Comparison of ENCODE assay signal across 8 cellular contexts in the genomic region with DNA sequence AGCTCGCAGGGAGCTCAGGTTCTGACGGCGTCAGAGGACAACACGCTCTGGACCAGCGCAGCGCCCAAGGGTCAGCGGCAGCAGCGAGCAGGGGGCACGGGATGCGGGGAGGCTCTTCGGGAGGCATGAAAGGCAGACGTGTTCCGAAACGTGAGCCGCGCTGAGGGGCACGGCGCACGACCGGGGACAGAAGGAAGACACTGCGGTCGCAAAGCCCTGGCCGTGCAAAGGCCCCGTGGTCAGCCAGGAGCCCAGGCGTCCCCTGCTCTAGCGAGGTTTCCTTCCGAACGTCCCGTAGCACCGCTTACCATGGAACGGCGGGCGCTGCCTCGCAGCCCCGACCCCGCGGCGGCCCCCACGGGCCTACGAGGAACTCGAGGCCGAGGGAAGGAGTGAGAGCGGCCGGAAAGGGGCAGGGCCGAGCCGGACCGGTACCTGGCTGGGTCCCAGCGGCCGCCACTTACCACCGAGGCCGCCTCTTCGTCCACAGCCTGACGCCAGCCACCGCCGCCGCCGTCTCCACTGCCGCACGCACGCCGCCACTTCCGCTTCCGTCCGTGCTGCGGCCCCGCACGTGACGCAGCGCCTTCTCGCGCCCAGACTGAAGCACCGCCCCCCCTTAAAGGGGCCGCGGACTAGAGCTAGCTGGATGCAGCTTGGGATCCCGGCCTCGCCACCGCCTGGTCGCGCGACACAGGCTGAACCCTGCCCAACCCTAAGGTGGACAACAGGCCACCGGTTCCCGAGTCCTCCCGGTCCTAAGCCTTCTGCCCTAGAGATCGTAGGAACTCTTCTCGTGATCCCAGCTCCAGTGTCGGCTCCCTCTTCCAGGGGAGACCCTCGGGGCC. TPM values are rescaled to one million over a fixed set of nuclear protein-coding genes. Genes with fewer than 3 reads are reported as not detected.
DNase-seq lines count a peak whose midpoint lies in the region; ATAC-seq, FAIRE-seq and TF ChIP-seq lines count a peak whose summit lies in the region.

No MANE protein-coding gene starts in this region.

- H3K27me3 ChIP-seq in right cardiac atrium (ENCODE audit: control insufficient read depth, insufficient read depth) (no peaks in the 10 kb centered on the region), vagina (no peaks in the 10 kb centered on the region)

- ATAC-seq in HG02798 (IDR thresholded peaks at IDR 0.05; ENCODE audit: poor library complexity, unreplicated experiment), result peak; percentile 92
- ATAC-seq in T-helper 17 cell, result peak; percentile 94
- ATAC-seq in right cardiac atrium, result peak; percentile 93 to 96

- FAIRE-seq in GM12892 (lab: Jason Lieb, UNC), result peak; percentile 99

- peak overlapping the region; percentile 79 for H3K27ac ChIP-seq in angular gyrus (ENCODE audit: low read depth, low read length)
- peak overlapping the region; percentile 79 for H3K27ac ChIP-seq in right cardiac atrium (ENCODE audit: low read length)
- peak overlapping the region; percentile 85 for H3K27ac ChIP-seq in vagina

- H3K4me1 Mint-ChIP-seq in T-helper 17 cell, result peaks cover 23% of the 10 kb centered on the region

- intact Hi-C loops in right cardiac atrium (cut with DNase I) (no loop called here), vagina (cut with DNase I) (loop anchor here (10.0 kb wide), 1 partner anchor 139 kb away; the partner anchor contains the start of gene BTBD2)

- peak overlapping the region; percentile 65 for H3K4me3 ChIP-seq in right cardiac atrium (ENCODE audit: low read length)
- peak overlapping the region; percentile 81 to 87 for H3K4me3 ChIP-seq in vagina

- no peaks in the 10 kb centered on the region for H3K9me3 ChIP-seq in T-helper 17 cell (ENCODE audit: control insufficient read depth, low read length, poor library complexity, severe bottlenecking)
- H3K9me3 ChIP-seq in right cardiac atrium (ENCODE audit: control insufficient read depth, low read length), result no peaks in the 10 kb centered on the region
- no peaks in the 10 kb centered on the region for H3K9me3 ChIP-seq in vagina

- DNase-seq in GM12892 (ENCODE audit: insufficient read length), result peak; percentile 93
- DNase-seq in NCI-H146 (lab: John Stamatoyannopoulos, UW), result peak; percentile 83
- peak; percentile 78 to 83 (median 79) for DNase-seq in T-helper 17 cell
- DNase-seq in right cardiac atrium, result peak; percentile 93 to 98 (median 96)
- peak; percentile 93 for DNase-seq in putamen (ENCODE audit: low spot score)
- peak in 1 of 2 donors; percentile 96 for DNase-seq in vagina (ENCODE audit: extremely low spot score in 2 of 2)

- peak overlapping the region; percentile 92 for H3K27ac Mint-ChIP-seq in T-helper 17 cell

- under 1% methylated on average over 87 of the region's 87 CpGs for WGBS in right cardiac atrium

- TF ChIP-seq POLR2A in GM12892 (IDR thresholded peaks at IDR 0.05; ENCODE audit: low read depth, low read length), result peak; percentile 89; the same call in 1 of the 2 replicates
- TF ChIP-seq POLR2A in vagina (IDR thresholded peaks at IDR 0.05), result peak in 1 of 2 donors; percentile 68

- no peak for TF ChIP-seq CTCF in vagina (IDR thresholded peaks at IDR 0.05)

- no peaks in the 10 kb centered on the region for H3K27me3 Mint-ChIP-seq in T-helper 17 cell

- no peaks in the 10 kb centered on the region for H3K36me3 Mint-ChIP-seq in T-helper 17 cell (ENCODE audit: low read depth)

- no peaks in the 10 kb centered on the region for H3K36me3 ChIP-seq in vagina

- peak overlapping the region; percentile 97 for H3K4me3 Mint-ChIP-seq in T-helper 17 cell

- H3K4me1 ChIP-seq in right cardiac atrium (ENCODE audit: control insufficient read depth, insufficient read depth, low read length) (peaks cover 8% of the 10 kb centered on the region), vagina (peaks cover 62% of the 10 kb centered on the region)

RNA-seq across cellular contexts. Expression of gene ABHD17A, which starts 9.4 kb away (rescaled TPM):
- polyA plus RNA-seq in GM12892 (2012; ENCODE audit: missing spikeins), result 5.0 TPM
- 100 to 1,000 TPM; 121 to 125 TPM for total RNA-seq in T-helper 17 cell
- 10 to 100 TPM; 64.4 to 71.3 (median 68.3) TPM for total RNA-seq in right cardiac atrium
- 96.0 TPM for polyA plus RNA-seq in right cardiac atrium
- 83.0 TPM for total RNA-seq in vagina

RNA-seq across cellular contexts. Expression of gene KLF16, which starts 12.5 kb away (rescaled TPM):
- polyA plus RNA-seq in GM12892 (2012; ENCODE audit: missing spikeins), result 4.3 TPM
- total RNA-seq in T-helper 17 cell (10 to 100 TPM; 37.9 to 46.5 TPM), right cardiac atrium (10 to 100 TPM in 1 of 4 donors, 1 to 10 TPM in 3; 6.4 to 11.1 (median 7.3) TPM), vagina (7.6 TPM)
- polyA plus RNA-seq in right cardiac atrium, result 4.5 TPM

RNA-seq across cellular contexts. Expression of gene REXO1, which starts 27.6 kb away (rescaled TPM):
- polyA plus RNA-seq in GM12892 (2012; ENCODE audit: missing spikeins), result 9.5 TPM
- total RNA-seq in T-helper 17 cell (100 to 1,000 TPM in 1 of 2 donors, 10 to 100 TPM in 1; 98.7 to 107 TPM), right cardiac atrium (10 to 100 TPM; 12.8 to 22.1 (median 17.4) TPM), vagina (19.9 TPM)
- 15.3 TPM for polyA plus RNA-seq in right cardiac atrium

RNA-seq across cellular contexts. Expression of gene ADAT3, which starts 29.3 kb away (rescaled TPM):
- not detected for polyA plus RNA-seq in GM12892 (2012; ENCODE audit: missing spikeins)
- total RNA-seq in T-helper 17 cell, result 1 to 10 TPM; 6.4 to 8.5 TPM
- total RNA-seq in right cardiac atrium, result 1 to 10 TPM; 1.2 to 2.7 (median 2.0) TPM
- polyA plus RNA-seq in right cardiac atrium, result 1.8 TPM
- total RNA-seq in vagina, result 5.2 TPM

RNA-seq across cellular contexts. Expression of gene SCAMP4, which starts 29.3 kb away (rescaled TPM):
- polyA plus RNA-seq in GM12892 (2012; ENCODE audit: missing spikeins), result 7.2 TPM
- total RNA-seq in T-helper 17 cell (10 to 100 TPM; 19.2 to 20.7 TPM), right cardiac atrium (10 to 100 TPM; 18.4 to 19.9 (median 18.9) TPM), vagina (51.3 TPM)
- polyA plus RNA-seq in right cardiac atrium, result 16.1 TPM
